In the genomic region with DNA sequence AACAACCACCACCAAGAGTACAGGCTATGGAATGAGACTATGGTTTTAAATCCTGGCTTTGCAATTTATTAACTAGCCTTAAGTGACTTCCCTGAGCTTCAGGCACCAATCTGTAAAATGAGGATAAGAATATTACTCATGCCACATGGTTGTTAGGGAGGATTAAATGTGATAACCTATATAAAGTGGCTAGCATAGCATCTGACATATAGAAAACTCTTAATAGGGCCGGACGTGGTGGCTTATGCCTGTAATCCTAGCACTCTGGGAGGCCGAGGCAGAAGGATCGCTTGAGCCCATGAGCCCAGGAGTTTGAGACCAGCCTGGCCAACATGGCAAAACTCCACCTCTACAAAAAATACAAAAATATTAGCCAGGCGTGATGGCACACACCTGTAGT, we compare ENCODE assay signal across 20 cellular contexts. TPM values are rescaled to one million over a fixed set of nuclear protein-coding genes. Genes with fewer than 3 reads are reported as not detected.
DNase-seq lines count a peak whose midpoint lies in the region; ATAC-seq and TF ChIP-seq lines count a peak whose summit lies in the region.
"Had no signal": no experiment of that assay in that cellular context is flagged by ENCODE, and none has a peak within 500 bp of the region (broad histone marks: within the 10 kb centered on the region; RNA-seq: fewer than 3 reads in every experiment).

No MANE protein-coding gene starts in this region.

- H3K27ac Mint-ChIP-seq in natural killer cell treated with Interleukin-12 subunit alpha and Interleukin-12 subunit beta and Interleukin-15 and Interleukin-18, amount 100 ng/mL, for 72 hours = peak overlapping the region; percentile 98 to 100
- H3K27ac Mint-ChIP-seq in WTC11 = no peak overlapping the region
- H3K27ac Mint-ChIP-seq: mesothelial cell of epicardium had no signal

- H3K27me3 Mint-ChIP-seq in natural killer cell treated with Interleukin-12 subunit alpha and Interleukin-12 subunit beta and Interleukin-15 and Interleukin-18, amount 100 ng/mL, for 72 hours = no peaks in the 10 kb centered on the region
- H3K27me3 Mint-ChIP-seq in WTC11 (ENCODE audit: low read depth) = no peaks in the 10 kb centered on the region

- H3K9me3 Mint-ChIP-seq in natural killer cell treated with Interleukin-12 subunit alpha and Interleukin-12 subunit beta and Interleukin-15 and Interleukin-18, amount 100 ng/mL, for 72 hours = no peaks in the 10 kb centered on the region
- H3K9me3 Mint-ChIP-seq in WTC11 = no peaks in the 10 kb centered on the region
- H3K9me3 Mint-ChIP-seq: activated T-helper 2 cell treated with anti-CD3 and anti-CD28 coated beads, Interferon-gamma antibody, Interleukin-2, Interleukin-4, amounts not matched to agents 10 μg/mL and 5 μg/mL and 100 μg/mL, durations not matched to agents 14 hours and 24 hours and 36 hours; mesothelial cell of epicardium had no signal

- CTCF ChIA-PET in WTC11 (lab: Charles Lee) = interaction anchor here (0.9 to 1.6 kb wide), 3 partner anchors 16 to 123 kb away, joined by 3 to 7 read pairs (median 3); partner anchors contain the start of gene LIMK2

- no peak for ATAC-seq in natural killer cell treated with Interleukin-12 subunit alpha and Interleukin-12 subunit beta and Interleukin-15 and Interleukin-18, amount 100 ng/mL, for 72 hours
- no peak for ATAC-seq in WTC11
- ATAC-seq: sciatic nerve had no signal

- H3K4me1 Mint-ChIP-seq in natural killer cell treated with Interleukin-12 subunit alpha and Interleukin-12 subunit beta and Interleukin-15 and Interleukin-18, amount 100 ng/mL, for 72 hours (ENCODE audit: low read depth in 2 of 2) = peaks cover 76 to 78% of the 10 kb centered on the region in 2 donors
- peaks cover 13% of the 10 kb centered on the region for H3K4me1 Mint-ChIP-seq in WTC11

- intact Hi-C loops in colonic mucosa (cut with DNase I) = no loop called here

- no peaks in the 10 kb centered on the region for H3K27me3 ChIP-seq in HL-60 (ENCODE audit: insufficient read depth, poor library complexity, severe bottlenecking)
- no peaks in the 10 kb centered on the region for H3K27me3 ChIP-seq in colonic mucosa
- H3K27me3 ChIP-seq: vagina had no signal

- H3K9ac ChIP-seq in colonic mucosa (ENCODE audit: low read depth in 2 of 2, low read length in 2 of 2) = peak overlapping the region in 1 of 2 donors; percentile 78

- H3K36me3 ChIP-seq in colonic mucosa = no peaks in the 10 kb centered on the region
- H3K36me3 ChIP-seq: vagina had no signal

- H3K9me3 ChIP-seq in colonic mucosa = no peaks in the 10 kb centered on the region
- H3K9me3 ChIP-seq: vagina had no signal

- H3K4me3 Mint-ChIP-seq in natural killer cell treated with Interleukin-12 subunit alpha and Interleukin-12 subunit beta and Interleukin-15 and Interleukin-18, amount 100 ng/mL, for 72 hours = no peak overlapping the region
- H3K4me3 Mint-ChIP-seq in WTC11 = no peak overlapping the region
- H3K4me3 Mint-ChIP-seq: mesothelial cell of epicardium had no signal

- TF ChIP-seq CTCF in 22Rv1 (IDR thresholded peaks at IDR 0.05) (no peak), HL-60 (IDR thresholded peaks at IDR 0.05; ENCODE audit: insufficient read depth, low read length) (no peak), colonic mucosa (IDR thresholded peaks at IDR 0.05) (no peak), WTC11 (IDR thresholded peaks at IDR 0.05) (no peak)

- peaks cover 26% of the 10 kb centered on the region for H3K36me3 Mint-ChIP-seq in natural killer cell treated with Interleukin-12 subunit alpha and Interleukin-12 subunit beta and Interleukin-15 and Interleukin-18, amount 100 ng/mL, for 72 hours
- peaks cover 3% of the 10 kb centered on the region; the same call in 1 of the 2 replicates for H3K36me3 Mint-ChIP-seq in WTC11

- POLR2A ChIA-PET in WTC11 (lab: Charles Lee) = no interaction called here

- H3K4me3 ChIP-seq in HL-60 (replicated peaks; ENCODE audit: insufficient read depth, low read length) (no peak overlapping the region), colonic mucosa (no peak overlapping the region)
- H3K4me3 ChIP-seq: vagina had no signal

- peaks cover 29% of the 10 kb centered on the region for H3K4me1 ChIP-seq in colonic mucosa

- H3K27ac ChIP-seq in 22Rv1 (peak overlapping the region; percentile 34), HL-60 (replicated peaks) (peak overlapping the region; percentile 84), colonic mucosa (peak overlapping the region; percentile 81)
- H3K27ac ChIP-seq: vagina had no signal

- no peak for DNase-seq in HL-60 (ENCODE audit: low read depth in 1 of 2, low spot score in 1 of 2)
- no peak for DNase-seq in colonic mucosa
- no peak for DNase-seq in natural killer cell treated with Interleukin-12 subunit alpha and Interleukin-12 subunit beta and Interleukin-15 and Interleukin-18, amount 100 ng/mL, for 72 hours (ENCODE audit: low spot score)
- no peak for DNase-seq in NCI-H1694 treated with DMSO at 0.1 percent for 48 hours (lab: John Stamatoyannopoulos, UW)
- no peak for DNase-seq in cortex of kidney (lab: John Stamatoyannopoulos, UW)
- DNase-seq in NCI-H345 (lab: John Stamatoyannopoulos, UW) = no peak
- DNase-seq in WTC11 (ENCODE audit: low spot score) = no peak
- DNase-seq: amniotic stem cell, caudate nucleus, COR-L47, GOT3, hippocampal formation, kidney, NCI-H226, nucleus accumbens had no signal

TF ChIP-seq in WTC11, 78 proteins besides CTCF, POLR2A, EP300 and RAD21 (continues in another document):
- TF ChIP-seq CREM (CRISPR knock-in tag; IDR thresholded peaks at IDR 0.05) (no peak), ZNF232 (CRISPR knock-in tag; IDR thresholded peaks at IDR 0.05) (no peak), RELA (CRISPR knock-in tag; IDR thresholded peaks at IDR 0.05; ENCODE audit: borderline replicate concordance) (no peak), JAZF1 (CRISPR knock-in tag; IDR thresholded peaks at IDR 0.05) (no peak), ATF6 (CRISPR knock-in tag; IDR thresholded peaks at IDR 0.05) (no peak), ZMAT4 (CRISPR knock-in tag; IDR thresholded peaks at IDR 0.05) (no peak), SMAD3 (CRISPR knock-in tag; IDR thresholded peaks at IDR 0.05; ENCODE audit: borderline replicate concordance) (no peak), ZNF396 (CRISPR knock-in tag; IDR thresholded peaks at IDR 0.05; ENCODE audit: borderline replicate concordance) (no peak)
- TF ChIP-seq, protein P1, sequence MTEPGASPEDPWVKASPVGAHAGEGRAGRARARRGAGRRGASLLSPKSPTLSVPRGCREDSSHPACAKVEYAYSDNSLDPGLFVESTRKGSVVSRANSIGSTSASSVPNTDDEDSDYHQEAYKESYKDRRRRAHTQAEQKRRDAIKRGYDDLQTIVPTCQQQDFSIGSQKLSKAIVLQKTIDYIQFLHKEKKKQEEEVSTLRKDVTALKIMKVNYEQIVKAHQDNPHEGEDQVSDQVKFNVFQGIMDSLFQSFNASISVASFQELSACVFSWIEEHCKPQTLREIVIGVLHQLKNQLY (CRISPR knock-in tag; IDR thresholded peaks at IDR 0.05) = no peak
- TF ChIP-seq, protein P2, sequence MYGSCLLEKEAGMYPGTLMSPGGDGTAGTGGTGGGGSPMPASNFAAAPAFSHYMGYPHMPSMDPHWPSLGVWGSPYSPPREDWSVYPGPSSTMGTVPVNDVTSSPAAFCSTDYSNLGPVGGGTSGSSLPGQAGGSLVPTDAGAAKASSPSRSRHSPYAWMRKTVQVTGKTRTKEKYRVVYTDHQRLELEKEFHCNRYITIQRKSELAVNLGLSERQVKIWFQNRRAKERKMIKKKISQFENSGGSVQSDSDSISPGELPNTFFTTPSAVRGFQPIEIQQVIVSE (CRISPR knock-in tag; IDR thresholded peaks at IDR 0.05; ENCODE audit: borderline replicate concordance) = no peak
- TF ChIP-seq, protein P3, sequence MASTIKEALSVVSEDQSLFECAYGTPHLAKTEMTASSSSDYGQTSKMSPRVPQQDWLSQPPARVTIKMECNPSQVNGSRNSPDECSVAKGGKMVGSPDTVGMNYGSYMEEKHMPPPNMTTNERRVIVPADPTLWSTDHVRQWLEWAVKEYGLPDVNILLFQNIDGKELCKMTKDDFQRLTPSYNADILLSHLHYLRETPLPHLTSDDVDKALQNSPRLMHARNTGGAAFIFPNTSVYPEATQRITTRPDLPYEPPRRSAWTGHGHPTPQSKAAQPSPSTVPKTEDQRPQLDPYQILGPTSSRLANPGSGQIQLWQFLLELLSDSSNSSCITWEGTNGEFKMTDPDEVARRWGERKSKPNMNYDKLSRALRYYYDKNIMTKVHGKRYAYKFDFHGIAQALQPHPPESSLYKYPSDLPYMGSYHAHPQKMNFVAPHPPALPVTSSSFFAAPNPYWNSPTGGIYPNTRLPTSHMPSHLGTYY (CRISPR knock-in tag; IDR thresholded peaks at IDR 0.05) = no peak

RNA-seq across cellular contexts. Expression of gene LIMK2, which starts 16.3 kb away (rescaled TPM):
- total RNA-seq in colonic mucosa = 100 to 1,000 TPM in 1 of 2 donors, 10 to 100 TPM in 1; 88.0 to 109 TPM
- total RNA-seq in natural killer cell treated with Interleukin-12 subunit alpha and Interleukin-12 subunit beta and Interleukin-15 and Interleukin-18, amount 100 ng/mL, for 72 hours = 100 to 1,000 TPM; 390 to 657 TPM
- 33.1 to 42.8 TPM (median 33.6 TPM) in 3 replicates for total RNA-seq in WTC11 (2021)

Comparison
In these comparisons a context has a peak if more than half of its experiments do, and no peak if none do; other contexts are left out.
1. H3K27ac ChIP-seq: peak in every context shown above with its lines; median percentile 84 in HL-60; 81 in colonic mucosa; 34 in 22Rv1.